22 cellular contexts compared by ENCODE assay signal in genomic region chr5:178441486-178442270, GRCh38.
A peak's percentile ranks its signal among the peaks of the same experiment; 100 is the strongest.
DNase-seq lines count a peak whose midpoint lies in the region; ATAC-seq lines count a peak whose summit lies in the region.
"Had no signal": no experiment of that assay in that cellular context is flagged by ENCODE, and none has a peak within 500 bp of the region (broad histone marks: within the 10 kb centered on the region; RNA-seq: fewer than 3 reads in every experiment).

No MANE protein-coding gene starts in this region.

- DNase-seq in mesenteric fat pad (ENCODE audit: low spot score) (peak; percentile 73), sciatic nerve (ENCODE audit: low spot score) (peak; percentile 34), NCI-H526 treated with DMSO at 0.1 percent for 48 hours (lab: John Stamatoyannopoulos, UW) (no peak)
- DNase-seq in naive thymus-derived CD4-positive, alpha-beta T cell = no peak
- DNase-seq: Caco-2; CD4-positive, CD25-positive, alpha-beta regulatory T cell; DMS 273 treated with DMSO at 0.1 percent for 48 hours; DMS79 treated with DMSO at 0.1 percent for 48 hours; GM23248; KG1; NCI-H1105; NCI-H2081; NCI-H2171; NCI-H345; NCI-H526; SJCRH30 had no signal

- no peaks in the 10 kb centered on the region for H3K36me3 ChIP-seq in BLaER1
- H3K36me3 ChIP-seq in KOPT-K1 (ENCODE audit: insufficient read depth, low read length) = no peaks in the 10 kb centered on the region
- H3K36me3 ChIP-seq in naive thymus-derived CD4-positive, alpha-beta T cell (ENCODE audit: control insufficient read depth in 2 of 3, insufficient read depth in 3 of 3, low read length in 3 of 3) = no peaks in the 10 kb centered on the region
- H3K36me3 ChIP-seq: HAP-1, SJCRH30 had no signal

- ATAC-seq in sciatic nerve = no peak
- ATAC-seq in HG02970 (IDR thresholded peaks at IDR 0.05; ENCODE audit: low FRiP score, unreplicated experiment) = no peak
- ATAC-seq in GM21381 (IDR thresholded peaks at IDR 0.05; ENCODE audit: unreplicated experiment) = no peak
- ATAC-seq in naive thymus-derived CD4-positive, alpha-beta T cell = no peak
- ATAC-seq: GM12878 had no signal

- H3K4me1 ChIP-seq in BLaER1 = peaks cover 83% of the 10 kb centered on the region
- H3K4me1 ChIP-seq in naive thymus-derived CD4-positive, alpha-beta T cell (ENCODE audit: control insufficient read depth in 2 of 2, insufficient read depth in 2 of 2, low read length in 2 of 2) = no peaks in the 10 kb centered on the region
- H3K4me1 ChIP-seq: Caco-2, HAP-1, SJCRH30 had no signal

- H3K9ac ChIP-seq in BLaER1 = peak overlapping the region; percentile 79
- H3K9ac ChIP-seq: GM23248 had no signal

- intact Hi-C loops in sciatic nerve (cut with DNase I) = no loop called here
- intact Hi-C loops in naive thymus-derived CD4-positive, alpha-beta T cell (cut with micrococcal nuclease) = no loop called here

- peak overlapping the region; percentile 43; the same call in 1 of the 2 replicates for H3K4me3 ChIP-seq in BLaER1
- no peak overlapping the region for H3K4me3 ChIP-seq in naive thymus-derived CD4-positive, alpha-beta T cell (ENCODE audit: low read length)
- H3K4me3 ChIP-seq: GM12878, GM23248, HAP-1, SJCRH30 had no signal

- CTCF ChIA-PET in naive thymus-derived CD4-positive, alpha-beta T cell (lab: Charles Lee) = no interaction called here

- no peaks in the 10 kb centered on the region for H4K20me1 ChIP-seq in BLaER1

- no peaks in the 10 kb centered on the region for H3K27me3 ChIP-seq in BLaER1
- H3K27me3 ChIP-seq in naive thymus-derived CD4-positive, alpha-beta T cell (ENCODE audit: control insufficient read depth in 2 of 2, insufficient read depth in 2 of 2, low read length in 2 of 2) = no peaks in the 10 kb centered on the region
- H3K27me3 ChIP-seq: SJCRH30 had no signal

- peaks cover 0 to 5% (median 0%) of the 10 kb centered on the region in 11 donors for H3K9me3 Mint-ChIP-seq in naive thymus-derived CD4-positive, alpha-beta T cell
- H3K9me3 Mint-ChIP-seq: CD4-positive, CD25-positive, alpha-beta regulatory T cell had no signal

- H3K9me3 ChIP-seq in BLaER1 (no peaks in the 10 kb centered on the region), KOPT-K1 (ENCODE audit: insufficient read depth, low read length, poor library complexity, severe bottlenecking) (peaks cover 7% of the 10 kb centered on the region)
- no peaks in the 10 kb centered on the region for H3K9me3 ChIP-seq in naive thymus-derived CD4-positive, alpha-beta T cell (ENCODE audit: control insufficient read depth in 2 of 3, low read length in 3 of 3)
- H3K9me3 ChIP-seq: Caco-2, HAP-1, SJCRH30 had no signal

- no peak overlapping the region for H3K4me3 Mint-ChIP-seq in naive thymus-derived CD4-positive, alpha-beta T cell
- H3K4me3 Mint-ChIP-seq: CD4-positive, CD25-positive, alpha-beta regulatory T cell had no signal

- H3K36me3 Mint-ChIP-seq in naive thymus-derived CD4-positive, alpha-beta T cell = peaks cover 0 to 4% (median 0%) of the 10 kb centered on the region in 5 donors
- H3K36me3 Mint-ChIP-seq: CD4-positive, CD25-positive, alpha-beta regulatory T cell had no signal

- peak overlapping the region in 1 of 9 donors; percentile 7 for H3K27ac Mint-ChIP-seq in naive thymus-derived CD4-positive, alpha-beta T cell
- H3K27ac Mint-ChIP-seq: CD4-positive, CD25-positive, alpha-beta regulatory T cell had no signal

- H3K27me3 Mint-ChIP-seq in naive thymus-derived CD4-positive, alpha-beta T cell = peaks cover 0 to 24% (median 18%) of the 10 kb centered on the region in 5 donors

- H3K27ac ChIP-seq in BLaER1 (peak overlapping the region; percentile 94), KOPT-K1 (ENCODE audit: low read depth, low read length, poor library complexity, severe bottlenecking) (peak overlapping the region; percentile 84)
- H3K27ac ChIP-seq in naive thymus-derived CD4-positive, alpha-beta T cell (ENCODE audit: low read depth, low read length) = no peak overlapping the region
- H3K27ac ChIP-seq: GM23248, SJCRH30 had no signal

- peaks cover 0 to 7% (median 5%) of the 10 kb centered on the region in 7 donors for H3K4me1 Mint-ChIP-seq in naive thymus-derived CD4-positive, alpha-beta T cell

- POLR2A ChIA-PET in naive thymus-derived CD4-positive, alpha-beta T cell (lab: Charles Lee) = no interaction called here

- H3K4me2 ChIP-seq in BLaER1 = peak overlapping the region; percentile 89

Comparison
In these comparisons a context has a peak if more than half of its experiments do, and no peak if none do; other contexts are left out.
1. DNase-seq: peak in mesenteric fat pad (single experiment) and sciatic nerve (single experiment); none in NCI-H526 treated with DMSO at 0.1 percent for 48 hours (single experiment) and naive thymus-derived CD4-positive, alpha-beta T cell (0 of 9).